In genomic region chr7:8159595-8159994, GRCh38 we compare ENCODE assay signal across 35 cellular contexts.
"Had no signal": no experiment of that assay in that cellular context is flagged by ENCODE, and none has a peak within 500 bp of the region (broad histone marks: within the 10 kb centered on the region; RNA-seq: fewer than 3 reads in every experiment).

No MANE protein-coding gene starts in this region.

- DNase-seq: MG63, MM.1S, MV-4-11, NCI-H1048, NCI-H1092, NCI-H1092 treated with DMSO at 0.1 percent for 48 hours, NCI-H1105, NCI-H1105 treated with DMSO at 0.1 percent for 48 hours, NCI-H1417, NCI-H1417 treated with DMSO at 0.1 percent for 48 hours, NCI-H1436, NCI-H1436 treated with DMSO at 0.1 percent for 48 hours, NCI-H146, NCI-H1694, NCI-H1694 treated with DMSO at 0.1 percent for 48 hours, NCI-H187, NCI-H187 treated with DMSO at 0.1 percent for 48 hours, NCI-H1930, NCI-H2029, NCI-H2029 treated with DMSO at 0.1 percent for 48 hours, NCI-H2081, NCI-H2081 treated with DMSO at 0.1 percent for 48 hours, NCI-H2107, NCI-H2171, NCI-H2171 treated with DMSO at 0.1 percent for 48 hours, NCI-H2227 treated with DMSO at 0.1 percent for 48 hours, NCI-H226, NCI-H345, NCI-H446, NCI-H446 treated with DMSO at 0.1 percent for 48 hours, NCI-H510A, NCI-H510A treated with DMSO at 0.1 percent for 48 hours, NCI-H524, NCI-H524 treated with DMSO at 0.1 percent for 48 hours, NCI-H526 had no signal

- H3K36me3 ChIP-seq: MG63 had no signal

- H3K9me3 ChIP-seq: MG63 had no signal

- H3K27me3 ChIP-seq: MG63 had no signal

- H3K4me3 ChIP-seq: MG63 had no signal
